8 cellular contexts compared by ENCODE assay signal in genomic region chr15:100349696-100350433, GRCh38. TPM values are rescaled to one million over a fixed set of nuclear protein-coding genes. Genes with fewer than 3 reads are reported as not detected.
DNase-seq lines count a peak whose midpoint lies in the region; ATAC-seq and TF ChIP-seq lines count a peak whose summit lies in the region.

No MANE protein-coding gene starts in this region.

- H3K9me3 ChIP-seq in right lobe of liver = no peaks in the 10 kb centered on the region

- ATAC-seq in GM18909 (IDR thresholded peaks at IDR 0.05; ENCODE audit: poor library complexity, unreplicated experiment) (peak; percentile 91), HG03280 (IDR thresholded peaks at IDR 0.05; ENCODE audit: unreplicated experiment) (peak; percentile 90), right lobe of liver (peak; percentile 85 to 94 (median 90))

- TF ChIP-seq CTCF in right lobe of liver (IDR thresholded peaks at IDR 0.05) = peak; percentile 67 to 95 (median 83)

- peak overlapping the region; percentile 98 to 99 (median 99) for H3K27ac ChIP-seq in right lobe of liver

- peak overlapping the region; percentile 82 to 92 (median 85) for H3K4me3 ChIP-seq in right lobe of liver

- H3K27me3 ChIP-seq in right lobe of liver = no peaks in the 10 kb centered on the region

- H3K36me3 ChIP-seq in right lobe of liver = no peaks in the 10 kb centered on the region

- intact Hi-C loops in right lobe of liver (cut with DNase I) = no loop called here

- 0% methylated on average over 21 of the region's 43 CpGs for WGBS in right lobe of liver (ENCODE audit: insufficient coverage, low coverage, low lambda C conversion rate, missing lambda C conversion rate)

- H3K4me1 ChIP-seq in right lobe of liver = peaks cover 0 to 28% (median 14%) of the 10 kb centered on the region in 4 donors

- TF ChIP-seq POLR2A in right lobe of liver (IDR thresholded peaks at IDR 0.05) = peak; percentile 71

- DNase-seq in AML-193 (lab: John Stamatoyannopoulos, UW) = peak; percentile 83 to 86
- DNase-seq in NCI-H526 treated with DMSO at 0.1 percent for 48 hours (lab: John Stamatoyannopoulos, UW) = peak; percentile 67
- peak; percentile 91 to 93 for DNase-seq in activated CD4-positive, alpha-beta T cell treated with anti-CD3 and anti-CD28 coated beads, Interleukin-2, amount 50 U/mL, for 48 hours
- DNase-seq in dermis microvascular lymphatic vessel endothelial cell (ENCODE audit: low read depth in 2 of 2) = peak; percentile 76 to 83
- peak; percentile 91 to 97 (median 96) for DNase-seq in right lobe of liver
- DNase-seq in stimulated activated CD4-positive, alpha-beta T cell treated with anti-CD3 and anti-CD28 coated beads, Interleukin-4, amount 100 ng/mL, for 1 hour = peak; percentile 86

RNA-seq across cellular contexts. Expression of gene ADAMTS17, which starts 8.1 kb away (rescaled TPM):
- under 0.01 and 0.13 TPM in 2 replicates for total RNA-seq in dermis microvascular lymphatic vessel endothelial cell
- 10 to 100 TPM; 14.6 to 34.7 (median 24.2) TPM for total RNA-seq in right lobe of liver

Comparison
In these comparisons a context has a peak if more than half of its experiments do, and no peak if none do; other contexts are left out.
1. Peak in every context shown above with its lines: DNase-seq, ATAC-seq, H3K4me3 ChIP-seq and H3K27ac ChIP-seq.
2. RNA of gene ADAMTS17, which starts 8.1 kb away (total RNA-seq): 14.6 to 34.7 TPM in right lobe of liver; under 0.01 to 0.13 TPM in dermis microvascular lymphatic vessel endothelial cell; every median in the first group is over 10 times any median in the second.